14 cellular contexts compared by ENCODE assay signal in the genomic region with DNA sequence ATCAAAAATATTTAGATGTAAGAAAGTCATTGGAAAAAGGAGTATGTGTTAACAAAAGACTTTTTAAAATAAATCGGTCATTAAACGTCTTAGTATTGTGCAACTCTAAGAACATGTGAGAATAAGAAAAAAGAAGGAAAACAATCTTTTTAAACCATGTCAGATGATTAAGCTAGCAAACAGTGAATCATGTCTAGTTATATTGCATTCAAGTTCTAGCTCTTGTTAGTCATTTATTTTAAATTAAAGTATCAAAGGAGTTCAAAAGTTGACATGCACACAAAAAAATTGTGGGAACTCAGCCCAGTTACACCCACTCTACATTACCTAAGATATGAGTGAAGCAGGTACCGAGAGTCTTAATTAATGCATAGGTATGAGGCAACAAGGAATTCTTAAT. TPM values are rescaled to one million over a fixed set of nuclear protein-coding genes. Genes with fewer than 3 reads are reported as not detected.
DNase-seq lines count a peak whose midpoint lies in the region; ATAC-seq, FAIRE-seq and TF ChIP-seq lines count a peak whose summit lies in the region.
"Had no signal": no experiment of that assay in that cellular context is flagged by ENCODE, and none has a peak within 500 bp of the region (broad histone marks: within the 10 kb centered on the region; RNA-seq: fewer than 3 reads in every experiment).

No MANE protein-coding gene starts in this region.

- FAIRE-seq in GM12891 (lab: Jason Lieb, UNC): no peak

- intact Hi-C loops in left colon (cut with DNase I, micrococcal nuclease): no loop called here

- H3K4me3 ChIP-seq in skeletal muscle cell (ENCODE audit: low read depth, low read length): no peak overlapping the region

- ATAC-seq in foreskin keratinocyte (peak; percentile 92), left colon (no peak), GM21576 (IDR thresholded peaks at IDR 0.05; ENCODE audit: unreplicated experiment) (no peak)
- ATAC-seq: activated naive CD8-positive, alpha-beta T cell treated with anti-CD3 and anti-CD28 coated beads, Interleukin-2, amount 50 U/mL, for 24 hours; CD8-positive, alpha-beta T cell; Right ventricle myocardium inferior had no signal

- CTCF ChIA-PET in GM10248 (lab: Yijun Ruan, JAX): interaction anchor here (0.6 to 1.1 kb wide), 2 partner anchors 11 to 753 kb away, joined by 3 read pairs; no protein-coding TSS in a partner anchor

- no peak for TF ChIP-seq CTCF in foreskin keratinocyte (conservative IDR thresholded peaks at IDR 0.05)
- no peak for TF ChIP-seq CTCF in GM10248 (IDR thresholded peaks at IDR 0.05; ENCODE audit: control extremely low read depth, extremely low read depth, low read depth, missing control alignments)

- DNase-seq in HCEC 1CT (peak; percentile 80), astrocyte of the hippocampus (ENCODE audit: low read depth, low spot score) (peak; percentile 31), foreskin keratinocyte (peak; percentile 62 to 73), skeletal muscle cell (ENCODE audit: low read depth) (peak; percentile 23), GM10248 (ENCODE audit: extremely low spot score) (no peak), left colon (no peak), GM12891 (ENCODE audit: insufficient read length, low spot score) (no peak)
- DNase-seq: activated naive CD8-positive, alpha-beta T cell treated with anti-CD3 and anti-CD28 coated beads, Interleukin-2, amount 50 U/mL, for 24 hours; CD8-positive, alpha-beta T cell; effector CD4-positive, alpha-beta T cell; NCI-H1105; NCI-H510A had no signal

- H3K27me3 ChIP-seq in foreskin keratinocyte: no peaks in the 10 kb centered on the region

- TF ChIP-seq POLR2A in GM12891 (IDR thresholded peaks at IDR 0.05; ENCODE audit: low read depth, low read length): no peak

- POLR2A ChIA-PET in GM10248 (lab: Yijun Ruan, JAX): no interaction called here

- peak overlapping the region; percentile 11 for H3K27ac ChIP-seq in foreskin keratinocyte

- peaks cover 28% of the 10 kb centered on the region for H3K4me1 ChIP-seq in foreskin keratinocyte

TF ChIP-seq in GM12891, 5 proteins besides CTCF, POLR2A, EP300 and RAD21:
- TF ChIP-seq PAX5 (IDR thresholded peaks at IDR 0.05; ENCODE audit: insufficient read depth, low read length, severe bottlenecking): no peak
- TF ChIP-seq SPI1 (IDR thresholded peaks at IDR 0.05; ENCODE audit: low read depth, low read length): no peak
- no peak for TF ChIP-seq TAF1 (IDR thresholded peaks at IDR 0.05; ENCODE audit: low read depth, low read length)
- no peak for TF ChIP-seq POU2F2 (IDR thresholded peaks at IDR 0.05; ENCODE audit: low read depth, low read length)
- no peak for TF ChIP-seq POLR2AphosphoS5 (IDR thresholded peaks at IDR 0.05; ENCODE audit: low read depth, low read length)

RNA-seq across cellular contexts. Expression of a gene that starts 9.8 kb away (rescaled TPM):
- total RNA-seq in foreskin keratinocyte: 13.0 and 13.2 TPM in 2 replicates
- 0.90 and 1.4 TPM in 2 replicates for polyA plus RNA-seq in foreskin keratinocyte
- 10 to 100 TPM; 12.3 to 22.9 TPM for total RNA-seq in left colon
- 2.2 TPM for polyA plus RNA-seq in GM12891 (2012; ENCODE audit: low read depth, missing spikeins)

Comparison
In these comparisons a context has a peak if more than half of its experiments do, and no peak if none do; other contexts are left out.
1. DNase-seq: peak in HCEC 1CT (single experiment), astrocyte of the hippocampus (single experiment), foreskin keratinocyte (2 of 2) and skeletal muscle cell (single experiment); none in GM10248 (single experiment), left colon (0 of 2) and GM12891 (single experiment).